1 cellular context compared by ENCODE assay signal in the genomic region with DNA sequence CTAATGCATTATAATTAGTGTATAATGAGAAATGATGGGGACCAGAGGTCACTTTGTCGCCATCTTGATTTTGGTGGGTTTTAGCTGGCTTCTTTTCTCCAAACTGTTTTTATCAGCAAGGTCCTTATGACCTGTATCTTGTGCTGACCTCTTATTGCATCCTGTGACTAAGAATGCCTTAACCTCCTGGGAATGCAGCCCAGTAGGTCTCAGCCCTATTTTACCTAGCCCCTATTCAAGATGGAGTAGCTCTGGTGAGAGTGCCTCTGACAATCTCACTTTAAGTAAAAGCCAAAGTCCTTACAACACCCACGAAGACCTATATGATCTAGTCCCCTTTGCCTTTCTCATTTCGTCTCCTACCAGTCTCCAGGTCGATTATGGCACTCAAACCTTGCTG.
TF ChIP-seq lines count a peak whose summit lies in the region.

No MANE protein-coding gene starts in this region.

TF ChIP-seq in GM23338, 12 proteins besides CTCF, POLR2A, EP300 and RAD21 (continued from another document):
- TF ChIP-seq, protein P1, sequence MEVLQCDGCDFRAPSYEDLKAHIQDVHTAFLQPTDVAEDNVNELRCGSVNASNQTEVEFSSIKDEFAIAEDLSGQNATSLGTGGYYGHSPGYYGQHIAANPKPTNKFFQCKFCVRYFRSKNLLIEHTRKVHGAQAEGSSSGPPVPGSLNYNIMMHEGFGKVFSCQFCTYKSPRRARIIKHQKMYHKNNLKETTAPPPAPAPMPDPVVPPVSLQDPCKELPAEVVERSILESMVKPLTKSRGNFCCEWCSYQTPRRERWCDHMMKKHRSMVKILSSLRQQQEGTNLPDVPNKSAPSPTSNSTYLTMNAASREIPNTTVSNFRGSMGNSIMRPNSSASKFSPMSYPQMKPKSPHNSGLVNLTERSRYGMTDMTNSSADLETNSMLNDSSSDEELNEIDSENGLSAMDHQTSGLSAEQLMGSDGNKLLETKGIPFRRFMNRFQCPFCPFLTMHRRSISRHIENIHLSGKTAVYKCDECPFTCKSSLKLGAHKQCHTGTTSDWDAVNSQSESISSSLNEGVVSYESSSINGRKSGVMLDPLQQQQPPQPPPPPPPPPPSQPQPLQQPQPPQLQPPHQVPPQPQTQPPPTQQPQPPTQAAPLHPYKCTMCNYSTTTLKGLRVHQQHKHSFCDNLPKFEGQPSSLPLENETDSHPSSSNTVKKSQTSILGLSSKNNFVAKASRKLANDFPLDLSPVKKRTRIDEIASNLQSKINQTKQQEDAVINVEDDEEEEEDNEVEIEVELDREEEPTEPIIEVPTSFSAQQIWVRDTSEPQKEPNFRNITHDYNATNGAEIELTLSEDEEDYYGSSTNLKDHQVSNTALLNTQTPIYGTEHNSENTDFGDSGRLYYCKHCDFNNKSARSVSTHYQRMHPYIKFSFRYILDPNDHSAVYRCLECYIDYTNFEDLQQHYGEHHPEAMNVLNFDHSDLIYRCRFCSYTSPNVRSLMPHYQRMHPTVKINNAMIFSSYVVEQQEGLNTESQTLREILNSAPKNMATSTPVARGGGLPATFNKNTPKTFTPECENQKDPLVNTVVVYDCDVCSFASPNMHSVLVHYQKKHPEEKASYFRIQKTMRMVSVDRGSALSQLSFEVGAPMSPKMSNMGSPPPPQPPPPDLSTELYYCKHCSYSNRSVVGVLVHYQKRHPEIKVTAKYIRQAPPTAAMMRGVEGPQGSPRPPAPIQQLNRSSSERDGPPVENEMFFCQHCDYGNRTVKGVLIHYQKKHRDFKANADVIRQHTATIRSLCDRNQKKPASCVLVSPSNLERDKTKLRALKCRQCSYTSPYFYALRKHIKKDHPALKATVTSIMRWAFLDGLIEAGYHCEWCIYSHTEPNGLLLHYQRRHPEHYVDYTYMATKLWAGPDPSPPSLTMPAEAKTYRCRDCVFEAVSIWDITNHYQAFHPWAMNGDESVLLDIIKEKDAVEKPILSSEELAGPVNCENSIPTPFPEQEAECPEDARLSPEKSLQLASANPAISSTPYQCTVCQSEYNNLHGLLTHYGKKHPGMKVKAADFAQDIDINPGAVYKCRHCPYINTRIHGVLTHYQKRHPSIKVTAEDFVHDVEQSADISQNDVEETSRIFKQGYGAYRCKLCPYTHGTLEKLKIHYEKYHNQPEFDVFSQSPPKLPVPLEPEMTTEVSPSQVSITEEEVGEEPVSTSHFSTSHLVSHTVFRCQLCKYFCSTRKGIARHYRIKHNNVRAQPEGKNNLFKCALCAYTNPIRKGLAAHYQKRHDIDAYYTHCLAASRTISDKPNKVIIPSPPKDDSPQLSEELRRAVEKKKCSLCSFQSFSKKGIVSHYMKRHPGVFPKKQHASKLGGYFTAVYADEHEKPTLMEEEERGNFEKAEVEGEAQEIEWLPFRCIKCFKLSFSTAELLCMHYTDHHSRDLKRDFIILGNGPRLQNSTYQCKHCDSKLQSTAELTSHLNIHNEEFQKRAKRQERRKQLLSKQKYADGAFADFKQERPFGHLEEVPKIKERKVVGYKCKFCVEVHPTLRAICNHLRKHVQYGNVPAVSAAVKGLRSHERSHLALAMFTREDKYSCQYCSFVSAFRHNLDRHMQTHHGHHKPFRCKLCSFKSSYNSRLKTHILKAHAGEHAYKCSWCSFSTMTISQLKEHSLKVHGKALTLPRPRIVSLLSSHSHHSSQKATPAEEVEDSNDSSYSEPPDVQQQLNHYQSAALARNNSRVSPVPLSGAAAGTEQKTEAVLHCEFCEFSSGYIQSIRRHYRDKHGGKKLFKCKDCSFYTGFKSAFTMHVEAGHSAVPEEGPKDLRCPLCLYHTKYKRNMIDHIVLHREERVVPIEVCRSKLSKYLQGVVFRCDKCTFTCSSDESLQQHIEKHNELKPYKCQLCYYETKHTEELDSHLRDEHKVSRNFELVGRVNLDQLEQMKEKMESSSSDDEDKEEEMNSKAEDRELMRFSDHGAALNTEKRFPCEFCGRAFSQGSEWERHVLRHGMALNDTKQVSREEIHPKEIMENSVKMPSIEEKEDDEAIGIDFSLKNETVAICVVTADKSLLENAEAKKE (CRISPR knock-in tag; IDR thresholded peaks at IDR 0.05): no peak
- TF ChIP-seq STAT1 (IDR thresholded peaks at IDR 0.05; ENCODE audit: unreplicated experiment) (no peak), ZNF331 (CRISPR knock-in tag; IDR thresholded peaks at IDR 0.05; ENCODE audit: low read depth) (no peak), CREB1 (CRISPR knock-in tag; IDR thresholded peaks at IDR 0.05; ENCODE audit: low read depth) (no peak), ZNF114 (CRISPR knock-in tag; IDR thresholded peaks at IDR 0.05) (no peak), NANOG (IDR thresholded peaks at IDR 0.05; ENCODE audit: borderline replicate concordance) (no peak), POLR2AphosphoS5 (IDR thresholded peaks at IDR 0.05; ENCODE audit: low read depth) (no peak)
